Comparison of ENCODE assay signal across 13 cellular contexts in the genomic region with DNA sequence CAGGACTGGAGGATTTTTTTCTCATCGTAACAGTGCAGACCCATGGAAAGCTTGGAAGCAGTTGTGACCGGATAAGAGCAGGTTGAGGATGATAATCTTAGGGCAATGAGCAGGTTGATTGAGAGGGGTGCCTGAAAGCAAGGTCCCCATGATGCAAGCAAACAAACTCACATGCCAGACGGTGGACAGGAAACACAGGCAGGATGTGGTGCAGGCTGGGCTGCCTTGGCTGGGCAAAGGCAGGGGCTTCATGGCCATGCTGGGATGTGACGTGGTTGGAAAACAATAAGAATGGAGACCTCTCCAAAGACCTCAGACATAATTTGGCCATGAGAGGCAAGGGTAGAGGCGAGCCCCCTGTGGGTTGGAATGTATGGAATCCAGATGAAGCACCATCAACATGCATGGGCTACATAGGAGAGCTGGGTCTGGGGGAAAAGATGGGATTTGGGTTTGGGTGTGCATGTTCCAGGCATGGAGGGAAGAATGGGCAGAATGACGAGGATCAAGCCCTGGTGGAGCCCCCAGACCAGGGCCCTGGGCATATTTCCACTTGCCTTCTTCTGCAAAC. TPM values are rescaled to one million over a fixed set of nuclear protein-coding genes. Genes with fewer than 3 reads are reported as not detected.
DNase-seq lines count a peak whose midpoint lies in the region; ATAC-seq and TF ChIP-seq lines count a peak whose summit lies in the region.
"Had no signal": no experiment of that assay in that cellular context is flagged by ENCODE, and none has a peak within 500 bp of the region (broad histone marks: within the 10 kb centered on the region; RNA-seq: fewer than 3 reads in every experiment).

No MANE protein-coding gene starts in this region.

- H3K4me1 Mint-ChIP-seq in CD4-positive, CD25-positive, alpha-beta regulatory T cell: peaks cover 44 to 100% (median 85%) of the 10 kb centered on the region in 4 donors
- H3K4me1 Mint-ChIP-seq in activated T-cell treated with anti-CD3 and anti-CD28 coated beads, Interleukin-2, amount 50 U/mL, for 4 hours (ENCODE audit: low read depth): peaks cover 98% of the 10 kb centered on the region
- H3K4me1 Mint-ChIP-seq in memory B cell: peaks cover 62% of the 10 kb centered on the region
- H3K4me1 Mint-ChIP-seq in chondrocyte (ENCODE audit: low read depth): no peaks in the 10 kb centered on the region

- TF ChIP-seq CTCF in chondrocyte (IDR thresholded peaks at IDR 0.05): no peak

- peaks cover 0 to 1% (median 0%) of the 10 kb centered on the region in 7 donors for H3K9me3 Mint-ChIP-seq in CD4-positive, CD25-positive, alpha-beta regulatory T cell
- H3K9me3 Mint-ChIP-seq in activated T-cell treated with anti-CD3 and anti-CD28 coated beads, Interleukin-2, amount 50 U/mL, for 4 hours: no peaks in the 10 kb centered on the region
- H3K9me3 Mint-ChIP-seq in memory B cell (no peaks in the 10 kb centered on the region), chondrocyte (ENCODE audit: low read depth) (no peaks in the 10 kb centered on the region)

- H3K9me3 ChIP-seq in CD4-positive, CD25-positive, alpha-beta regulatory T cell (ENCODE audit: control insufficient read depth in 2 of 2, low read length in 2 of 2): no peaks in the 10 kb centered on the region

- H3K27ac Mint-ChIP-seq in CD4-positive, CD25-positive, alpha-beta regulatory T cell: peak overlapping the region in 2 of 3 donors; percentile 98 to 99
- H3K27ac Mint-ChIP-seq in memory B cell (peak overlapping the region; percentile 91), chondrocyte (ENCODE audit: unreplicated experiment) (no peak overlapping the region)

- in situ Hi-C loops in KBM-7 (cut with MboI; ENCODE audit: low pct_unique_long_range_greater_than_20kb, low sequenced_read_pairs): no loop called here

- peaks cover 44% of the 10 kb centered on the region for H3K36me3 ChIP-seq in CD4-positive, CD25-positive, alpha-beta regulatory T cell (ENCODE audit: control insufficient read depth, insufficient read depth, low read length)

- peak overlapping the region; percentile 66 for H3K4me3 ChIP-seq in CD4-positive, CD25-positive, alpha-beta regulatory T cell (ENCODE audit: low read depth, low read length)
- H3K4me3 ChIP-seq: lung had no signal

- H3K4me3 Mint-ChIP-seq in CD4-positive, CD25-positive, alpha-beta regulatory T cell: peak overlapping the region; percentile 75 to 85 (median 80)
- peak overlapping the region; percentile 45 for H3K4me3 Mint-ChIP-seq in activated T-cell treated with anti-CD3 and anti-CD28 coated beads, Interleukin-2, amount 50 U/mL, for 4 hours
- H3K4me3 Mint-ChIP-seq in memory B cell: no peak overlapping the region
- H3K4me3 Mint-ChIP-seq in chondrocyte (ENCODE audit: unreplicated experiment): no peak overlapping the region

- H3K27me3 Mint-ChIP-seq in CD4-positive, CD25-positive, alpha-beta regulatory T cell: no peaks in the 10 kb centered on the region
- H3K27me3 Mint-ChIP-seq in activated T-cell treated with anti-CD3 and anti-CD28 coated beads, Interleukin-2, amount 50 U/mL, for 4 hours (ENCODE audit: low read depth): no peaks in the 10 kb centered on the region
- no peaks in the 10 kb centered on the region for H3K27me3 Mint-ChIP-seq in memory B cell
- H3K27me3 Mint-ChIP-seq in chondrocyte (ENCODE audit: low read depth): peaks cover 20% of the 10 kb centered on the region

- H3K27me3 ChIP-seq in CD4-positive, CD25-positive, alpha-beta regulatory T cell (ENCODE audit: control insufficient read depth, insufficient read depth, low read length): no peaks in the 10 kb centered on the region

- ATAC-seq in CD4-positive, CD25-positive, alpha-beta regulatory T cell (ENCODE audit: low read depth in 2 of 2): no peak
- ATAC-seq in activated T-cell treated with anti-CD3 and anti-CD28 coated beads, Interleukin-2, amount 50 U/mL, for 4 hours: no peak
- peak; percentile 20 for ATAC-seq in memory B cell (ENCODE audit: low read depth)
- ATAC-seq in GM21390 (IDR thresholded peaks at IDR 0.05; ENCODE audit: unreplicated experiment): no peak

- H3K36me3 Mint-ChIP-seq in CD4-positive, CD25-positive, alpha-beta regulatory T cell: peaks cover 58% of the 10 kb centered on the region
- peaks cover 60% of the 10 kb centered on the region for H3K36me3 Mint-ChIP-seq in activated T-cell treated with anti-CD3 and anti-CD28 coated beads, Interleukin-2, amount 50 U/mL, for 4 hours (ENCODE audit: insufficient read depth)
- H3K36me3 Mint-ChIP-seq in memory B cell: peaks cover 48% of the 10 kb centered on the region
- no peaks in the 10 kb centered on the region for H3K36me3 Mint-ChIP-seq in chondrocyte (ENCODE audit: low read depth)

- H3K4me1 ChIP-seq in CD4-positive, CD25-positive, alpha-beta regulatory T cell (ENCODE audit: control insufficient read depth, insufficient read depth, low read length, poor library complexity, severe bottlenecking): peaks cover 100% of the 10 kb centered on the region

- DNase-seq in CD4-positive, CD25-positive, alpha-beta regulatory T cell: peak; percentile 35 to 86 (median 54)
- DNase-seq in KBM-7 (peak; percentile 58), memory B cell (ENCODE audit: low spot score in 2 of 2) (no peak), cerebellar nuclear complex (lab: John Stamatoyannopoulos, UW) (no peak), chondrocyte (ENCODE audit: low spot score) (no peak), NCI-H146 (lab: John Stamatoyannopoulos, UW) (no peak)
- no peak for DNase-seq in activated T-cell treated with anti-CD3 and anti-CD28 coated beads, Interleukin-2, amount 50 U/mL, for 4 hours
- DNase-seq: anterior cingulate cortex, glutamatergic neuron, NCI-H524, SIG-M5 had no signal

- H3K27ac ChIP-seq in CD4-positive, CD25-positive, alpha-beta regulatory T cell (ENCODE audit: insufficient read depth, low read length, poor library complexity, severe bottlenecking): peak overlapping the region; percentile 97

RNA-seq across cellular contexts. Expression of a gene that starts 58.3 kb away (rescaled TPM):
- total RNA-seq in CD4-positive, CD25-positive, alpha-beta regulatory T cell: 376 TPM
- 100 to 1,000 TPM; 153 to 176 (median 164) TPM for polyA plus RNA-seq in CD4-positive, CD25-positive, alpha-beta regulatory T cell
- total RNA-seq in activated T-cell treated with anti-CD3 and anti-CD28 coated beads, Interleukin-2, amount 50 U/mL, for 4 hours: 100 to 1,000 TPM; 168 to 229 (median 228) TPM
- not detected in 3 replicates for total RNA-seq in chondrocyte

Comparison
In these comparisons a context has a peak if more than half of its experiments do, and no peak if none do; other contexts are left out.
1. DNase-seq: peak in CD4-positive, CD25-positive, alpha-beta regulatory T cell (3 of 3) and KBM-7 (single experiment); none in activated T-cell treated with anti-CD3 and anti-CD28 coated beads, Interleukin-2, amount 50 U/mL, for 4 hours (single experiment), memory B cell (0 of 2), cerebellar nuclear complex (0 of 2), chondrocyte (single experiment) and NCI-H146 (single experiment).
2. H3K4me3 Mint-ChIP-seq: peak in CD4-positive, CD25-positive, alpha-beta regulatory T cell (4 of 4) and activated T-cell treated with anti-CD3 and anti-CD28 coated beads, Interleukin-2, amount 50 U/mL, for 4 hours (single experiment); none in memory B cell (single experiment) and chondrocyte (single experiment).
3. RNA of a gene that starts 58.3 kb away (total RNA-seq): 376 TPM in CD4-positive, CD25-positive, alpha-beta regulatory T cell (single experiment) and 168 to 229 TPM in activated T-cell treated with anti-CD3 and anti-CD28 coated beads, Interleukin-2, amount 50 U/mL, for 4 hours; not detected in chondrocyte; every median in the first group is over 100 times any median in the second.